Comparison of ENCODE assay signal across 8 cellular contexts in the genomic region with DNA sequence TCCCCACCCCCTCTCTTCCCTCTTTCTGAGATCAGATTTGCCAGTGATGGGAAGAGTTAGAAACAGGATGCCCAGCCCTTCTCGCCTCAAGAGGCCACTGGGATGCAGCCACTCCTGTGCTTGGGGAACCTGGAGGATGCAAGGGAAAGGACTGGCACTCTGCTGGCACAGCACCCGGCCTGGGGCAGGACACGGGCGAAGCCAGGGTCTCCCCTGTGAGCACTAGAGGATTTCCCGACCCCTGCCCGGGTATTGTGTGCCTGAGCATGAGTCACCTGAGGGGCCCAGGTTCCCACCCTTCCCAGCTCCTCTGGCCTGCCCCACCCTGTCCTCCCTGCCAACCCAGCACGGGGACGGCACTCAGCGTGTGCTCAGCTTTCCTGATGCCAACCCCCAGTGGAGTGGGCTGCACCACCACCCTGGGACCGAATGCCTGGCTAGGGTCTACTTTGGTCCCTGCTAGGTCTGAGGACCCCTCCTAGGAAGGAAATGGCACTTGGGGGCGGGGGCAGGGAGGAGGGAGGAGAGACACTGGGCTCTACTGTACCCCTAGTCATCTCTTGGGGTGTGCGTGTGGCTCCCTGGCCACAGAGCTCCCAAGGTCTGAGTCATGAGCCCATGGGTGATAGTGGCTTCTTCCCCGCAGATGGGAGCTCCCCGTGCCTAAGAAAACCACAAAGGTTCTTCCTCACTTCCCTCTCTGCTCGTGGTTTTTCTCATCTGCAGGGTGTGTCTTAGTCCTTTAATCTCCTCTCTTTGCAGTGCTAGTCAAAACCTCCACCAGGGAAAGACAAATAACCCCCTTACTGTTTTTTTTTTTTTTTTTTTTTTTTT. TPM values are rescaled to one million over a fixed set of nuclear protein-coding genes. Genes with fewer than 3 reads are reported as not detected.
DNase-seq lines count a peak whose midpoint lies in the region; ATAC-seq, FAIRE-seq and TF ChIP-seq lines count a peak whose summit lies in the region.

No MANE protein-coding gene starts in this region.

- no peak for FAIRE-seq in D721Med (lab: Jason Lieb, UNC)

- peak overlapping the region; percentile 86 for H3K27ac ChIP-seq in foreskin keratinocyte

- H3K4me1 ChIP-seq in foreskin keratinocyte = peaks cover 61% of the 10 kb centered on the region

- H3K27ac Mint-ChIP-seq in activated T-helper 2 cell treated with anti-CD3 and anti-CD28 coated beads, Interferon-gamma antibody, Interleukin-2, Interleukin-4, amounts not matched to agents 10 μg/mL and 5 μg/mL and 100 μg/mL, durations not matched to agents 14 hours and 24 hours and 36 hours = peak overlapping the region; percentile 91

- H3K4me3 Mint-ChIP-seq in activated T-helper 2 cell treated with anti-CD3 and anti-CD28 coated beads, Interferon-gamma antibody, Interleukin-2, Interleukin-4, amounts not matched to agents 10 μg/mL and 5 μg/mL and 100 μg/mL, durations not matched to agents 14 hours and 24 hours and 36 hours (ENCODE audit: low read depth) = peak overlapping the region; percentile 60

- peak; percentile 63 for DNase-seq in GDM1 (lab: John Stamatoyannopoulos, UW)
- peak; percentile 99 for DNase-seq in RPMI7951 (ENCODE audit: low read depth)
- peak; percentile 85 for DNase-seq in activated T-helper 2 cell treated with anti-CD3 and anti-CD28 coated beads, Interferon-gamma antibody, Interleukin-2, Interleukin-4, amounts not matched to agents 10 μg/mL and 5 μg/mL and 100 μg/mL, durations not matched to agents 14 hours and 24 hours and 36 hours (ENCODE audit: low spot score)
- peak in 1 of 2 donors; percentile 89 for DNase-seq in foreskin keratinocyte
- peak; percentile 64 to 81 for DNase-seq in stimulated activated CD4-positive, alpha-beta T cell treated with anti-CD3 and anti-CD28 coated beads, Interleukin-12 subunit alpha, Interleukin-12 subunit beta, amount 100 ng/mL, for 24 hours (ENCODE audit: low read depth in 2 of 2)
- DNase-seq in left lobe of liver (ENCODE audit: low spot score) = no peak
- DNase-seq in D721Med (ENCODE audit: insufficient read length, low spot score) = no peak

- peak; percentile 53 for ATAC-seq in HG02678 (IDR thresholded peaks at IDR 0.05; ENCODE audit: unreplicated experiment)
- ATAC-seq in foreskin keratinocyte = peak; percentile 43
- ATAC-seq in left lobe of liver = no peak

- TF ChIP-seq CTCF in foreskin keratinocyte (conservative IDR thresholded peaks at IDR 0.05) (no peak), D721Med (IDR thresholded peaks at IDR 0.05; ENCODE audit: insufficient read depth, missing control alignments) (no peak)

- intact Hi-C loops in activated T-helper 2 cell treated with anti-CD3 and anti-CD28 coated beads, Interferon-gamma antibody, Interleukin-2, Interleukin-4, amounts not matched to agents 10 μg/mL and 5 μg/mL and 100 μg/mL, durations not matched to agents 14 hours and 24 hours and 36 hours (cut with micrococcal nuclease) = loop anchor here (1.0 to 10.0 kb wide), 4 partner anchors 13 to 378 kb away; a partner anchor contains a TSS

- no peaks in the 10 kb centered on the region for H3K27me3 ChIP-seq in foreskin keratinocyte

- no peaks in the 10 kb centered on the region for H3K9me3 Mint-ChIP-seq in activated T-helper 2 cell treated with anti-CD3 and anti-CD28 coated beads, Interferon-gamma antibody, Interleukin-2, Interleukin-4, amounts not matched to agents 10 μg/mL and 5 μg/mL and 100 μg/mL, durations not matched to agents 14 hours and 24 hours and 36 hours

- peaks cover 28% of the 10 kb centered on the region for H3K36me3 Mint-ChIP-seq in activated T-helper 2 cell treated with anti-CD3 and anti-CD28 coated beads, Interferon-gamma antibody, Interleukin-2, Interleukin-4, amounts not matched to agents 10 μg/mL and 5 μg/mL and 100 μg/mL, durations not matched to agents 14 hours and 24 hours and 36 hours (ENCODE audit: low read depth)

- peaks cover 64% of the 10 kb centered on the region for H3K4me1 Mint-ChIP-seq in activated T-helper 2 cell treated with anti-CD3 and anti-CD28 coated beads, Interferon-gamma antibody, Interleukin-2, Interleukin-4, amounts not matched to agents 10 μg/mL and 5 μg/mL and 100 μg/mL, durations not matched to agents 14 hours and 24 hours and 36 hours (ENCODE audit: low read depth)

- no peaks in the 10 kb centered on the region for H3K27me3 Mint-ChIP-seq in activated T-helper 2 cell treated with anti-CD3 and anti-CD28 coated beads, Interferon-gamma antibody, Interleukin-2, Interleukin-4, amounts not matched to agents 10 μg/mL and 5 μg/mL and 100 μg/mL, durations not matched to agents 14 hours and 24 hours and 36 hours (ENCODE audit: low read depth)

RNA-seq across cellular contexts. Expression of a gene that starts 12.4 kb away (rescaled TPM):
- 919 and 1,055 TPM in 2 replicates for total RNA-seq in RPMI7951 (2014; rRNA removed; shearing (Covaris generic))
- 246 and 247 TPM in 2 replicates for total RNA-seq in activated T-helper 2 cell treated with anti-CD3 and anti-CD28 coated beads, Interferon-gamma antibody, Interleukin-2, Interleukin-4, amounts not matched to agents 10 μg/mL and 5 μg/mL and 100 μg/mL, durations not matched to agents 14 hours and 24 hours and 36 hours
- total RNA-seq in foreskin keratinocyte = 816 and 822 TPM in 2 replicates
- polyA plus RNA-seq in foreskin keratinocyte = 810 and 877 TPM in 2 replicates
- total RNA-seq in left lobe of liver = 120 TPM

RNA-seq across cellular contexts. Expression of a gene that starts 26.5 kb away (rescaled TPM):
- 0.20 and 0.36 TPM in 2 replicates for total RNA-seq in RPMI7951 (2014; rRNA removed; shearing (Covaris generic))
- total RNA-seq in activated T-helper 2 cell treated with anti-CD3 and anti-CD28 coated beads, Interferon-gamma antibody, Interleukin-2, Interleukin-4, amounts not matched to agents 10 μg/mL and 5 μg/mL and 100 μg/mL, durations not matched to agents 14 hours and 24 hours and 36 hours = 128 and 132 TPM in 2 replicates
- total RNA-seq in foreskin keratinocyte (9.7 and 9.9 TPM in 2 replicates), left lobe of liver (0.88 TPM)
- polyA plus RNA-seq in foreskin keratinocyte = 9.3 TPM in 2 replicates

RNA-seq across cellular contexts. Expression of a gene that starts 44.7 kb away (rescaled TPM):
- 2.1 and 2.4 TPM in 2 replicates for total RNA-seq in RPMI7951 (2014; rRNA removed; shearing (Covaris generic))
- total RNA-seq in activated T-helper 2 cell treated with anti-CD3 and anti-CD28 coated beads, Interferon-gamma antibody, Interleukin-2, Interleukin-4, amounts not matched to agents 10 μg/mL and 5 μg/mL and 100 μg/mL, durations not matched to agents 14 hours and 24 hours and 36 hours = 1.2 and 1.6 TPM in 2 replicates
- total RNA-seq in foreskin keratinocyte (3.5 and 4.1 TPM in 2 replicates), left lobe of liver (1.1 TPM)
- polyA plus RNA-seq in foreskin keratinocyte = 3.4 TPM in 2 replicates

Comparison
In these comparisons a context has a peak if more than half of its experiments do, and no peak if none do; other contexts are left out.
1. DNase-seq: peak in GDM1 (single experiment), RPMI7951 (single experiment), activated T-helper 2 cell treated with anti-CD3 and anti-CD28 coated beads, Interferon-gamma antibody, Interleukin-2, Interleukin-4, amounts not matched to agents 10 μg/mL and 5 μg/mL and 100 μg/mL, durations not matched to agents 14 hours and 24 hours and 36 hours (single experiment) and stimulated activated CD4-positive, alpha-beta T cell treated with anti-CD3 and anti-CD28 coated beads, Interleukin-12 subunit alpha, Interleukin-12 subunit beta, amount 100 ng/mL, for 24 hours (2 of 2); none in left lobe of liver (single experiment) and D721Med (single experiment).
2. RNA of a gene that starts 26.5 kb away (total RNA-seq): 128 to 132 TPM in activated T-helper 2 cell treated with anti-CD3 and anti-CD28 coated beads, Interferon-gamma antibody, Interleukin-2, Interleukin-4, amounts not matched to agents 10 μg/mL and 5 μg/mL and 100 μg/mL, durations not matched to agents 14 hours and 24 hours and 36 hours; 9.7 to 9.9 TPM in foreskin keratinocyte, 0.88 TPM in left lobe of liver (single experiment) and 0.20 to 0.36 TPM in RPMI7951; every median in the first group is over 10 times any median in the second.